Comparison of ENCODE assay signal across 10 cellular contexts in the genomic region with DNA sequence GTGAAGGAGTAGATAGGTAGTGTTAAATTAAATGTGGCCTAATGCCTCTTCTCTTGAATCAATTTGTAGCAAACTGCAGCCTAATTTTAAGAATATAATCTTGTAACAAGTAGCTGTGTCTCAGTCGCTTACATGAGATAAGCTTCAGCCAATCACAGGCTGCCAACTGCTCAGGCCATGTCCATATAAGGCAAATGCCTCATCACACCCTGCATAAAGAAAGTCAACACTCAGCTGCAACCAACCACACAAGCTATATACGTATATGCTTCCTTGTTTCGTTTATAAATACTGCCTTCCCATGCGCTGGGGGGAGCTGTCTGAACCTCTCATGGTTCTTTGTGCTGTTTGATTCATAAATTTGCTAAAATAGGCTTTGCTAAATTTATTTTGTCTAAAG.
A peak's percentile ranks its signal among the peaks of the same experiment; 100 is the strongest.
DNase-seq lines count a peak whose midpoint lies in the region; ATAC-seq and TF ChIP-seq lines count a peak whose summit lies in the region.
"Had no signal": no experiment of that assay in that cellular context is flagged by ENCODE, and none has a peak within 500 bp of the region (broad histone marks: within the 10 kb centered on the region; RNA-seq: fewer than 3 reads in every experiment).

No MANE protein-coding gene starts in this region.

- no TSS peak for BruUV-seq in MCF 10A (replicated peaks; lab: Mats Ljungman, UMichigan)

- POLR2A ChIA-PET in WTC11 (lab: Charles Lee) = no interaction called here
- POLR2A ChIA-PET in MCF 10A (lab: Yijun Ruan, JAX) = no interaction called here

- peak; percentile 27 for DNase-seq in ELR (ENCODE audit: low read depth)
- DNase-seq in WTC11 (ENCODE audit: low spot score) = no peak
- DNase-seq in tibial artery = no peak
- no peak for DNase-seq in DMS114 treated with DMSO at 0.1 percent for 48 hours (lab: John Stamatoyannopoulos, UW; ENCODE audit: unreplicated experiment)
- DNase-seq in MCF 10A (ENCODE audit: unreplicated experiment) = no peak
- DNase-seq in cerebellar nuclear complex (lab: John Stamatoyannopoulos, UW) = no peak
- DNase-seq: activated CD4-positive, alpha-beta T cell treated with anti-CD3 and anti-CD28 coated beads for 48 hours had no signal

- H3K9me3 ChIP-seq in tibial artery = no peaks in the 10 kb centered on the region

- H3K4me3 Mint-ChIP-seq in WTC11 (no peak overlapping the region), MCF 10A (ENCODE audit: unreplicated experiment) (no peak overlapping the region)
- H3K4me3 Mint-ChIP-seq: IgD-negative memory B cell had no signal

- CTCF ChIA-PET in WTC11 (lab: Charles Lee) (no interaction called here), MCF 10A (lab: Yijun Ruan, JAX) (interaction anchor here (0.6 to 1.4 kb wide), 10 partner anchors 25 to 1866 kb away, joined by 3 to 8 read pairs (median 3); no protein-coding TSS in a partner anchor)

- intact Hi-C loops in tibial artery (cut with DNase I; ENCODE audit: low total_unique reads) = no loop called here
- intact Hi-C loops in MCF 10A (cut with micrococcal nuclease) = no loop called here

- no peak overlapping the region for H3K27ac Mint-ChIP-seq in WTC11
- H3K27ac Mint-ChIP-seq in MCF 10A (ENCODE audit: low read depth, unreplicated experiment) = no peak overlapping the region
- H3K27ac Mint-ChIP-seq: IgD-negative memory B cell had no signal

- ATAC-seq in GM21381 (IDR thresholded peaks at IDR 0.05; ENCODE audit: unreplicated experiment) = peak; percentile 87
- ATAC-seq in HG03439 (IDR thresholded peaks at IDR 0.05; ENCODE audit: unreplicated experiment) = peak; percentile 74
- peak; percentile 83 for ATAC-seq in WTC11

- no peaks in the 10 kb centered on the region for H3K36me3 ChIP-seq in tibial artery

- H3K4me1 Mint-ChIP-seq in WTC11 = peaks cover 4% of the 10 kb centered on the region; the same call in 1 of the 2 replicates
- peaks cover 9% of the 10 kb centered on the region for H3K4me1 Mint-ChIP-seq in MCF 10A (ENCODE audit: insufficient read depth, unreplicated experiment)
- H3K4me1 Mint-ChIP-seq: IgD-negative memory B cell had no signal

- TF ChIP-seq CTCF in WTC11 (IDR thresholded peaks at IDR 0.05) (no peak), tibial artery (IDR thresholded peaks at IDR 0.05) (no peak), MCF 10A (IDR thresholded peaks at IDR 0.05; ENCODE audit: unreplicated experiment) (no peak)

- no peak overlapping the region for H3K27ac ChIP-seq in tibial artery

- H3K27me3 ChIP-seq in tibial artery = no peaks in the 10 kb centered on the region

- H3K4me3 ChIP-seq in tibial artery = no peak overlapping the region

- H3K4me1 ChIP-seq in tibial artery = no peaks in the 10 kb centered on the region

- H3K36me3 Mint-ChIP-seq in WTC11 = no peaks in the 10 kb centered on the region
- no peaks in the 10 kb centered on the region for H3K36me3 Mint-ChIP-seq in MCF 10A (ENCODE audit: insufficient read depth, unreplicated experiment)
- H3K36me3 Mint-ChIP-seq: IgD-negative memory B cell had no signal

- no peaks in the 10 kb centered on the region for H3K9me3 Mint-ChIP-seq in WTC11
- no peaks in the 10 kb centered on the region for H3K9me3 Mint-ChIP-seq in MCF 10A (ENCODE audit: unreplicated experiment)
- H3K9me3 Mint-ChIP-seq: IgD-negative memory B cell had no signal

- H3K27me3 Mint-ChIP-seq in WTC11 (ENCODE audit: low read depth) (no peaks in the 10 kb centered on the region), MCF 10A (ENCODE audit: insufficient read depth, unreplicated experiment) (no peaks in the 10 kb centered on the region)

TF ChIP-seq in WTC11, 78 proteins besides CTCF, POLR2A, EP300 and RAD21:
- TF ChIP-seq FOXP4 (CRISPR knock-in tag; IDR thresholded peaks at IDR 0.05) (no peak), KAT7 (CRISPR knock-in tag; IDR thresholded peaks at IDR 0.05; ENCODE audit: borderline replicate concordance) (no peak), GTF2I (CRISPR knock-in tag; conservative IDR thresholded peaks at IDR 0.05) (no peak), GRHL2 (CRISPR knock-in tag; IDR thresholded peaks at IDR 0.05; ENCODE audit: insufficient replicate concordance, severe bottlenecking) (no peak), ZNF232 (CRISPR knock-in tag; IDR thresholded peaks at IDR 0.05) (no peak), NFE2L1 (CRISPR knock-in tag; IDR thresholded peaks at IDR 0.05) (no peak), GABPB1 (CRISPR knock-in tag; IDR thresholded peaks at IDR 0.05) (no peak)
- TF ChIP-seq, protein P1, sequence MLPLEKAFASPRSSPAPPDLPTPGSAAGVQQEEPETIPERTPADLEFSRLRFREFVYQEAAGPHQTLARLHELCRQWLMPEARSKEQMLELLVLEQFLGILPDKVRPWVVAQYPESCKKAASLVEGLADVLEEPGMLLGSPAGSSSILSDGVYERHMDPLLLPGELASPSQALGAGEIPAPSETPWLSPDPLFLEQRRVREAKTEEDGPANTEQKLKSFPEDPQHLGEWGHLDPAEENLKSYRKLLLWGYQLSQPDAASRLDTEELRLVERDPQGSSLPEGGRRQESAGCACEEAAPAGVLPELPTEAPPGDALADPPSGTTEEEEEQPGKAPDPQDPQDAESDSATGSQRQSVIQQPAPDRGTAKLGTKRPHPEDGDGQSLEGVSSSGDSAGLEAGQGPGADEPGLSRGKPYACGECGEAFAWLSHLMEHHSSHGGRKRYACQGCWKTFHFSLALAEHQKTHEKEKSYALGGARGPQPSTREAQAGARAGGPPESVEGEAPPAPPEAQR (CRISPR knock-in tag; IDR thresholded peaks at IDR 0.05) = no peak
- TF ChIP-seq, protein P2, sequence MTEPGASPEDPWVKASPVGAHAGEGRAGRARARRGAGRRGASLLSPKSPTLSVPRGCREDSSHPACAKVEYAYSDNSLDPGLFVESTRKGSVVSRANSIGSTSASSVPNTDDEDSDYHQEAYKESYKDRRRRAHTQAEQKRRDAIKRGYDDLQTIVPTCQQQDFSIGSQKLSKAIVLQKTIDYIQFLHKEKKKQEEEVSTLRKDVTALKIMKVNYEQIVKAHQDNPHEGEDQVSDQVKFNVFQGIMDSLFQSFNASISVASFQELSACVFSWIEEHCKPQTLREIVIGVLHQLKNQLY (CRISPR knock-in tag; IDR thresholded peaks at IDR 0.05) = no peak
- TF ChIP-seq, protein P3, sequence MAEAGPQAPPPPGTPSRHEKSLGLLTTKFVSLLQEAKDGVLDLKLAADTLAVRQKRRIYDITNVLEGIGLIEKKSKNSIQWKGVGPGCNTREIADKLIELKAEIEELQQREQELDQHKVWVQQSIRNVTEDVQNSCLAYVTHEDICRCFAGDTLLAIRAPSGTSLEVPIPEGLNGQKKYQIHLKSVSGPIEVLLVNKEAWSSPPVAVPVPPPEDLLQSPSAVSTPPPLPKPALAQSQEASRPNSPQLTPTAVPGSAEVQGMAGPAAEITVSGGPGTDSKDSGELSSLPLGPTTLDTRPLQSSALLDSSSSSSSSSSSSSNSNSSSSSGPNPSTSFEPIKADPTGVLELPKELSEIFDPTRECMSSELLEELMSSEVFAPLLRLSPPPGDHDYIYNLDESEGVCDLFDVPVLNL (CRISPR knock-in tag; IDR thresholded peaks at IDR 0.05; ENCODE audit: borderline replicate concordance, low read depth) = no peak
- TF ChIP-seq, protein P4, sequence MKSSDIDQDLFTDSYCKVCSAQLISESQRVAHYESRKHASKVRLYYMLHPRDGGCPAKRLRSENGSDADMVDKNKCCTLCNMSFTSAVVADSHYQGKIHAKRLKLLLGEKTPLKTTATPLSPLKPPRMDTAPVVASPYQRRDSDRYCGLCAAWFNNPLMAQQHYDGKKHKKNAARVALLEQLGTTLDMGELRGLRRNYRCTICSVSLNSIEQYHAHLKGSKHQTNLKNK (CRISPR knock-in tag; IDR thresholded peaks at IDR 0.05) = no peak
TF ChIP-seq in WTC11: peak in this region for 0.
